In genomic region chr14:50038398-50039119, GRCh38 we compare ENCODE assay signal across 8 cellular contexts.
DNase-seq lines count a peak whose midpoint lies in the region; ATAC-seq, FAIRE-seq and TF ChIP-seq lines count a peak whose summit lies in the region.

No MANE protein-coding gene starts in this region.

- FAIRE-seq in RCC 7860 (lab: Jason Lieb, UNC), result peak; percentile 81

- H3K27me3 ChIP-seq in muscle layer of duodenum (ENCODE audit: low read depth, low read length), result no peaks in the 10 kb centered on the region

- peaks cover 0 to 9% of the 10 kb centered on the region in 2 donors for H3K4me1 ChIP-seq in muscle layer of duodenum (ENCODE audit: control insufficient read depth in 1 of 2, insufficient read depth in 2 of 2, low read length in 2 of 2)

- in situ Hi-C loops in astrocyte of the cerebellum (cut with HindIII; ENCODE audit: low sequenced_read_pairs), result no loop called here

- TF ChIP-seq CTCF in astrocyte of the cerebellum (IDR thresholded peaks at IDR 0.05; ENCODE audit: low read depth, low read length, missing control alignments), result peak; percentile 15

- peak; percentile 80 for ATAC-seq in GM18861 (IDR thresholded peaks at IDR 0.05; ENCODE audit: unreplicated experiment)
- ATAC-seq in HG02970 (IDR thresholded peaks at IDR 0.05; ENCODE audit: low FRiP score, unreplicated experiment), result peak; percentile 82

- no peaks in the 10 kb centered on the region for H3K9me3 ChIP-seq in muscle layer of duodenum (ENCODE audit: control insufficient read depth in 1 of 2, low read length in 2 of 2)

- H3K36me3 ChIP-seq in muscle layer of duodenum (ENCODE audit: control insufficient read depth in 1 of 2, insufficient read depth in 2 of 2, low read length in 2 of 2), result no peaks in the 10 kb centered on the region

- no peak overlapping the region for H3K4me3 ChIP-seq in astrocyte of the cerebellum (ENCODE audit: low read depth, low read length)
- H3K4me3 ChIP-seq in muscle layer of duodenum (ENCODE audit: low read depth in 1 of 2, low read length in 2 of 2), result no peak overlapping the region

- H3K27ac ChIP-seq in muscle layer of duodenum (ENCODE audit: low read length), result peak overlapping the region; percentile 62

- DNase-seq in 8988T, result peak; percentile 60
- DNase-seq in RCC 7860 (ENCODE audit: low spot score), result peak; percentile 92
- DNase-seq in astrocyte of the cerebellum (ENCODE audit: low read depth), result peak; percentile 55
- DNase-seq in COLO829 (ENCODE audit: low spot score), result no peak
- DNase-seq in NCI-H2227 treated with DMSO at 0.1 percent for 48 hours (lab: John Stamatoyannopoulos, UW), result no peak

Comparison
In these comparisons a context has a peak if more than half of its experiments do, and no peak if none do; other contexts are left out.
1. DNase-seq: peak in 8988T (single experiment), RCC 7860 (single experiment) and astrocyte of the cerebellum (single experiment); none in COLO829 (single experiment) and NCI-H2227 treated with DMSO at 0.1 percent for 48 hours (single experiment).